Comparison of ENCODE assay signal across 8 cellular contexts in the genomic region with DNA sequence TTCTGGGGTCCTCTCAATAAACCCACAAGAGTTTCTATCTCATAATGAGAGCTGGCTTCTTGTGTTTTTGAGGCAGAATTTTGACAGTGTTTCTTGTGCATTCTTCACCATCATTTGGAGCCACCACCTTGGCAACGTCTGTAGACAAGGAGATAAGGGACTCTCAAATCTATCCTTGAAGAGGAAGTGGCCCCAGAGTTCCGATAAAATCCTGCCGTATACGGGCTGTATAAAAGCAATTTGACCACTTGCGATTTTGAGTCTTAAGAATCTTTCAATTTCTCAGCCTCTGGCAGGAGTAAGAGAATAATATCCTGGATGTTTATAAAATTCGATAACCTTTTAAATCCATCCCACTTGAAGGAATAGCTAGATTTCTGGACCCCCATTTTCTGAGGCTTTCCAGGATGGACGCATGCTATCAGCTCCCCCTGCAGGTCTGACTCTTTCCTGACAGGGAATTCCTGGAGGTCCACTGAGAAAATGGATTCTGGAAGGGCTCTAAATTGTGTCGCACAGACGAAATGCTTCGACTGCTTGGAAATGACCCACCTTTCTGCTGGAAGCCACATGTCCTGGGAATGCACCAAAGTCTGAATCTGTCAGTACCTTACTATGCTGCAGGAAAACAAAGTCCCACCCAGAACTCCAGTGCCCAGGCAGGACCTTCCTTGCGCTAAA. TPM values are rescaled to one million over a fixed set of nuclear protein-coding genes. Genes with fewer than 3 reads are reported as not detected.
A peak's percentile ranks its signal among the peaks of the same experiment; 100 is the strongest.
DNase-seq lines count a peak whose midpoint lies in the region; ATAC-seq and TF ChIP-seq lines count a peak whose summit lies in the region.

No MANE protein-coding gene starts in this region.

- no peak overlapping the region for H3K4me3 Mint-ChIP-seq in activated CD4-positive, alpha-beta T cell treated with anti-CD3 and anti-CD28 coated beads, Interleukin-2, amount 10 ng/mL, durations not matched to agents 7 days and 5 days

- H3K4me1 ChIP-seq in ascending aorta (peaks cover 4 to 16% of the 10 kb centered on the region in 2 donors), testis (no peaks in the 10 kb centered on the region)

- CTCF ChIA-PET in activated CD4-positive, alpha-beta T cell treated with anti-CD3 and anti-CD28 coated beads, Interleukin-2, amount 10 ng/mL, durations not matched to agents 7 days and 5 days (lab: Charles Lee): interaction anchor here (1.2 to 1.5 kb wide), 2 partner anchors 9 to 11 kb away, joined by 3 to 4 read pairs; no protein-coding TSS in a partner anchor

- POLR2A ChIA-PET in activated CD4-positive, alpha-beta T cell treated with anti-CD3 and anti-CD28 coated beads, Interleukin-2, amount 10 ng/mL, durations not matched to agents 7 days and 5 days (lab: Charles Lee): interaction anchor here (0.8 kb wide), 1 partner anchor 245 kb away, joined by 3 read pairs; no protein-coding TSS in a partner anchor

- H3K4me3 ChIP-seq in NB4 (ENCODE audit: low read depth, low read length) (no peak overlapping the region), ascending aorta (peak overlapping the region; percentile 44 to 59), testis (peak overlapping the region in 1 of 2 donors; percentile 12)

- H3K9me3 ChIP-seq in ascending aorta (no peaks in the 10 kb centered on the region), testis (no peaks in the 10 kb centered on the region)

- TF ChIP-seq POLR2A in NB4 (IDR thresholded peaks at IDR 0.05; ENCODE audit: extremely low read depth, insufficient read length): no peak
- no peak for TF ChIP-seq POLR2A in testis (IDR thresholded peaks at IDR 0.05)

- DNase-seq in GM03348 (ENCODE audit: low spot score) (peak; percentile 72), NB4 (ENCODE audit: low read depth) (peak; percentile 44), ascending aorta (ENCODE audit: low spot score in 2 of 2) (peak in 1 of 2 donors; percentile 79), iPS-NIHi7 (ENCODE audit: extremely low spot score) (peak; percentile 74), testis (peak; percentile 62), RPMI8226 (no peak)
- no peak for DNase-seq in activated CD4-positive, alpha-beta T cell treated with anti-CD3 and anti-CD28 coated beads, Interleukin-2, amount 10 ng/mL, durations not matched to agents 7 days and 5 days

- no peaks in the 10 kb centered on the region for H3K27me3 ChIP-seq in ascending aorta
- no peaks in the 10 kb centered on the region for H3K27me3 ChIP-seq in testis

- H3K9me3 Mint-ChIP-seq in activated CD4-positive, alpha-beta T cell treated with anti-CD3 and anti-CD28 coated beads, Interleukin-2, amount 10 ng/mL, durations not matched to agents 7 days and 5 days: peaks cover 3% of the 10 kb centered on the region

- peak; percentile 71 for TF ChIP-seq CTCF in NB4 (IDR thresholded peaks at IDR 0.05; ENCODE audit: low read depth, low read length)
- TF ChIP-seq CTCF in ascending aorta (IDR thresholded peaks at IDR 0.05): peak; percentile 62 to 96 (median 83)
- peak; percentile 67 to 81 (median 75) for TF ChIP-seq CTCF in testis (IDR thresholded peaks at IDR 0.05)

- no peaks in the 10 kb centered on the region for H3K4me1 Mint-ChIP-seq in activated CD4-positive, alpha-beta T cell treated with anti-CD3 and anti-CD28 coated beads, Interleukin-2, amount 10 ng/mL, durations not matched to agents 7 days and 5 days

- intact Hi-C loops in ascending aorta (cut with DNase I) (loop anchor here (1.0 kb wide), 2 partner anchors 178 to 280 kb away; no protein-coding TSS in a partner anchor), testis (cut with DNase I; ENCODE audit: low total_unique reads) (loop anchor here (10.0 kb wide), 1 partner anchor 177 kb away; no protein-coding TSS in a partner anchor)

- H3K36me3 ChIP-seq in ascending aorta (no peaks in the 10 kb centered on the region), testis (ENCODE audit: low read depth, missing control alignments) (no peaks in the 10 kb centered on the region)

- no peak overlapping the region for H3K27ac Mint-ChIP-seq in activated CD4-positive, alpha-beta T cell treated with anti-CD3 and anti-CD28 coated beads, Interleukin-2, amount 10 ng/mL, durations not matched to agents 7 days and 5 days

- H3K27ac ChIP-seq in ascending aorta (no peak overlapping the region), testis (no peak overlapping the region)

- peaks cover 5% of the 10 kb centered on the region for H3K27me3 Mint-ChIP-seq in activated CD4-positive, alpha-beta T cell treated with anti-CD3 and anti-CD28 coated beads, Interleukin-2, amount 10 ng/mL, durations not matched to agents 7 days and 5 days

- H3K36me3 Mint-ChIP-seq in activated CD4-positive, alpha-beta T cell treated with anti-CD3 and anti-CD28 coated beads, Interleukin-2, amount 10 ng/mL, durations not matched to agents 7 days and 5 days (ENCODE audit: low read depth): no peaks in the 10 kb centered on the region

- ATAC-seq in HG03460 (IDR thresholded peaks at IDR 0.05; ENCODE audit: unreplicated experiment): no peak

- 38% methylated on average over 11 of the region's 11 CpGs for WGBS in testis, 2 donors

RNA-seq across cellular contexts. Expression of gene E2F6, which starts 54.1 kb away (rescaled TPM):
- 1.9 TPM for total RNA-seq in ascending aorta
- 10 to 100 TPM; 15.7 to 24.3 TPM for total RNA-seq in testis
- 20.2 TPM for polyA plus RNA-seq in testis (ENCODE audit: insufficient read depth, low read depth, low replicate concordance)
- 1 to 10 TPM; 6.6 to 7.3 TPM for total RNA-seq in activated CD4-positive, alpha-beta T cell treated with anti-CD3 and anti-CD28 coated beads, Interleukin-2, amount 10 ng/mL, durations not matched to agents 7 days and 5 days

Comparison
In these comparisons a context has a peak if more than half of its experiments do, and no peak if none do; other contexts are left out.
1. DNase-seq: peak in GM03348 (single experiment), NB4 (single experiment), iPS-NIHi7 (single experiment) and testis (single experiment); none in activated CD4-positive, alpha-beta T cell treated with anti-CD3 and anti-CD28 coated beads, Interleukin-2, amount 10 ng/mL, durations not matched to agents 7 days and 5 days (single experiment) and RPMI8226 (single experiment).
2. Peak in every context shown above with its lines, with median percentiles within 50 percentile points of each other: CTCF ChIP-seq.